Comparison of ENCODE assay signal across 8 cellular contexts in the genomic region with DNA sequence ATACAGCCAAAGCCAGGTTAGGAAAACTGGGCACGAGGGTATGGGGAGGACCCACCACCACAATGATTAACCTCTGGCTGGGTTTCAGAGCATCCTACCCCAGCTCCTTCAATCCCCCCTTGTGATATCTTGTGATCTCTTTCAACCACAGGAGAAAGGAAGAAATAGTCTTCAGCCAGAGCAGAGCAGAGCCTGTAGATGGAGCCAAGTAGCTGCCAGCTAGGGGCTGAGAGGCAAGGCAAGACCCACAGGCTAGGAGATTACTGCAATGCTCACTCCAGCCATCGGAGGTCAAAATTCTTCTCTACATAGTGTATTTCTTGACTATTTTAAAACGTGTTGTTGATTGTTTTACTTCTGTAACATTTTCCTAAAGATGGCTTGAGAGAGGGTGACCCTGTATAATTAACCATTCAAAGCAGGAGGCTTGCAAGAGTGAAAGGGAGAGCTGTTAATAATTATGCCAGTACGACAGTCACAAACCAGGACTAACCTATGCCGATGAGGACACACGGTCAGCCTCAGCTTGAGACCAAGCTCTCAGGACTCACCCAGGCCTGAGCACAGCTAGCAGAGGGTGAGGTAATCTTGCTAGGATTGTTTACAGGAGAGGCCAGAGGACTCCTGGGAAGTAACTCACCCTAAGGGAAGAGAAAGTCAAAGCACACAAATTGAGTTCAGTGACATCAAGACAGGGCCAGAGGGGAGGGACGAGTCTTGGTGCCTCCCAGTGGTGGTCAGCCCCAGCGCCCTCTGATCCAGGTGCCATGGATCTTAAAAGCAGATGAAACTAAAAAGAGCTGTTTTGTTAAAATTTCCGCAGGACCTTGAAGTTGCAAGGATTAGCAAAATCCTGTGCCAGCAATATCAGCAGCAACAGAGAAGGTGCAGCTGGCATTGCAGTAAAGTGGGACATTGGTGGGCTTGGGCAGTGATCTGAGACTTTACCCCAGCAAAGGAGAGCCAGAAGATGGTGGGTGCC. TPM values are rescaled to one million over a fixed set of nuclear protein-coding genes. Genes with fewer than 3 reads are reported as not detected.
A peak's percentile ranks its signal among the peaks of the same experiment; 100 is the strongest.
DNase-seq lines count a peak whose midpoint lies in the region; ATAC-seq and TF ChIP-seq lines count a peak whose summit lies in the region.

No MANE protein-coding gene starts in this region.

- no peaks in the 10 kb centered on the region for H3K36me3 ChIP-seq in adipocyte (ENCODE audit: control insufficient read depth, insufficient read depth, low read length, severe bottlenecking)

- H3K4me1 ChIP-seq in adipocyte (ENCODE audit: control insufficient read depth, insufficient read depth, low read length): peaks cover 28% of the 10 kb centered on the region

- peak; percentile 57 for DNase-seq in activated CD4-positive, alpha-beta T cell treated with anti-CD3 and anti-CD28 coated beads for 36 hours
- DNase-seq in activated CD4-positive, alpha-beta T cell treated with anti-CD3 and anti-CD28 coated beads for 1 hour: no peak
- peak; percentile 10 for DNase-seq in NCI-H82 treated with DMSO at 0.1 percent for 48 hours (lab: John Stamatoyannopoulos, UW; ENCODE audit: unreplicated experiment)
- DNase-seq in adipocyte (ENCODE audit: low read depth): peak; percentile 74
- DNase-seq in left ventricle myocardium superior: no peak
- DNase-seq in retinal pigment epithelial cell (ENCODE audit: low read depth): no peak
- no peak for DNase-seq in GOT3 (lab: John Stamatoyannopoulos, UW)

- POLR2A ChIA-PET in activated CD4-positive, alpha-beta T cell treated with anti-CD3 and anti-CD28 coated beads for 36 hours (lab: Charles Lee): no interaction called here

- H3K36me3 Mint-ChIP-seq in activated CD4-positive, alpha-beta T cell treated with anti-CD3 and anti-CD28 coated beads for 36 hours (ENCODE audit: low read depth): no peaks in the 10 kb centered on the region

- intact Hi-C loops in activated CD4-positive, alpha-beta T cell treated with anti-CD3 and anti-CD28 coated beads for 36 hours (cut with DNase I, micrococcal nuclease): no loop called here
- intact Hi-C loops in left ventricle myocardium superior (cut with micrococcal nuclease): no loop called here

- H3K9me3 ChIP-seq in adipocyte (ENCODE audit: control insufficient read depth, low read length): no peaks in the 10 kb centered on the region

- CTCF ChIA-PET in activated CD4-positive, alpha-beta T cell treated with anti-CD3 and anti-CD28 coated beads for 36 hours (lab: Charles Lee): interaction anchor here (0.7 to 1.3 kb wide), 7 partner anchors 18 to 384 kb away, joined by 3 to 6 read pairs (median 3); a partner anchor contains a TSS

- H3K4me1 Mint-ChIP-seq in activated CD4-positive, alpha-beta T cell treated with anti-CD3 and anti-CD28 coated beads for 36 hours: no peaks in the 10 kb centered on the region

- peak overlapping the region; percentile 58 for H3K9ac ChIP-seq in adipocyte (ENCODE audit: low read length)

- H3K27me3 ChIP-seq in adipocyte (replicated peaks; ENCODE audit: control insufficient read depth, insufficient read depth, low read length): no peaks in the 10 kb centered on the region

- H3K4me3 ChIP-seq in adipocyte (ENCODE audit: low read length) (no peak overlapping the region), retinal pigment epithelial cell (ENCODE audit: low read length) (no peak overlapping the region)

- peak; percentile 85 for TF ChIP-seq CTCF in retinal pigment epithelial cell (conservative IDR thresholded peaks at IDR 0.05; ENCODE audit: low read depth, low read length)

- peaks cover 7% of the 10 kb centered on the region for H3K27me3 Mint-ChIP-seq in activated CD4-positive, alpha-beta T cell treated with anti-CD3 and anti-CD28 coated beads for 36 hours

- H3K9me3 Mint-ChIP-seq in activated CD4-positive, alpha-beta T cell treated with anti-CD3 and anti-CD28 coated beads for 36 hours (ENCODE audit: low read depth): no peaks in the 10 kb centered on the region

- H3K4me3 Mint-ChIP-seq in activated CD4-positive, alpha-beta T cell treated with anti-CD3 and anti-CD28 coated beads for 36 hours: no peak overlapping the region

- peak; percentile 96 for ATAC-seq in activated CD4-positive, alpha-beta T cell treated with anti-CD3 and anti-CD28 coated beads for 36 hours
- ATAC-seq in HG02981 (IDR thresholded peaks at IDR 0.05; ENCODE audit: unreplicated experiment) (peak; percentile 70), left ventricle myocardium superior (peak; percentile 64)

- no peak overlapping the region for H3K27ac Mint-ChIP-seq in activated CD4-positive, alpha-beta T cell treated with anti-CD3 and anti-CD28 coated beads for 36 hours

RNA-seq across cellular contexts. Expression of a gene that starts 29.8 kb away (rescaled TPM):
- total RNA-seq in activated CD4-positive, alpha-beta T cell treated with anti-CD3 and anti-CD28 coated beads for 36 hours: 100 to 1,000 TPM in 1 of 2 experiments, 10 to 100 TPM in 1; 86.7 to 133 TPM
- total RNA-seq in left ventricle myocardium superior: 5.5 TPM

Comparison
In these comparisons a context has a peak if more than half of its experiments do, and no peak if none do; other contexts are left out.
1. DNase-seq: peak in activated CD4-positive, alpha-beta T cell treated with anti-CD3 and anti-CD28 coated beads for 36 hours (single experiment), NCI-H82 treated with DMSO at 0.1 percent for 48 hours (single experiment) and adipocyte (single experiment); none in activated CD4-positive, alpha-beta T cell treated with anti-CD3 and anti-CD28 coated beads for 1 hour (single experiment), left ventricle myocardium superior (single experiment), retinal pigment epithelial cell (single experiment) and GOT3 (single experiment).
2. RNA of a gene that starts 29.8 kb away (total RNA-seq): 86.7 to 133 TPM in activated CD4-positive, alpha-beta T cell treated with anti-CD3 and anti-CD28 coated beads for 36 hours; 5.5 TPM in left ventricle myocardium superior (single experiment); every median in the first group is over 10 times any median in the second.
3. Peak in every context shown above with its lines, with median percentiles within 50 percentile points of each other: ATAC-seq.